In genomic region chr6:8481727-8482126, GRCh38 we compare ENCODE assay signal across 10 cellular contexts. TPM values are rescaled to one million over a fixed set of nuclear protein-coding genes. Genes with fewer than 3 reads are reported as not detected.
DNase-seq lines count a peak whose midpoint lies in the region; ATAC-seq, FAIRE-seq and TF ChIP-seq lines count a peak whose summit lies in the region.
"Had no signal": no experiment of that assay in that cellular context is flagged by ENCODE, and none has a peak within 500 bp of the region (broad histone marks: within the 10 kb centered on the region; RNA-seq: fewer than 3 reads in every experiment).

No MANE protein-coding gene starts in this region.

- H3K27ac Mint-ChIP-seq in neural crest cell (ENCODE audit: unreplicated experiment): no peak overlapping the region
- H3K27ac Mint-ChIP-seq: nephron had no signal

- H3K9me3 Mint-ChIP-seq in neural crest cell: peaks cover 14% of the 10 kb centered on the region

- no peak for FAIRE-seq in RCC 7860 (lab: Jason Lieb, UNC)

- no peaks in the 10 kb centered on the region for H3K27me3 Mint-ChIP-seq in neural crest cell (ENCODE audit: low read depth)

- no peak overlapping the region for H3K4me3 Mint-ChIP-seq in neural crest cell
- H3K4me3 Mint-ChIP-seq: nephron had no signal

- TF ChIP-seq CTCF in neural crest cell (conservative IDR thresholded peaks at IDR 0.05): peak; percentile 27

- peaks cover 6% of the 10 kb centered on the region for H3K36me3 Mint-ChIP-seq in neural crest cell (ENCODE audit: low read depth)

- DNase-seq in NCI-H1694 treated with DMSO at 0.1 percent for 48 hours (lab: John Stamatoyannopoulos, UW): peak; percentile 24
- no peak for DNase-seq in NCI-H1694 (lab: John Stamatoyannopoulos, UW)
- DNase-seq in RCC 7860 (ENCODE audit: low spot score): peak; percentile 29
- no peak for DNase-seq in neural crest cell (ENCODE audit: low read depth, low spot score)
- DNase-seq in stimulated activated CD4-positive, alpha-beta T cell treated with anti-CD3 and anti-CD28 coated beads, Interleukin-12 subunit alpha, Interleukin-12 subunit beta, amount 100 ng/mL, for 4 hours: no peak
- DNase-seq in activated CD4-positive, alpha-beta T cell treated with anti-CD3 and anti-CD28 coated beads for 1 hour: no peak
- DNase-seq: effector memory CD4-positive, alpha-beta T cell had no signal

- H3K4me1 Mint-ChIP-seq in neural crest cell: peaks cover 5% of the 10 kb centered on the region
- H3K4me1 Mint-ChIP-seq: nephron had no signal

- ATAC-seq in HG02870 (IDR thresholded peaks at IDR 0.05; ENCODE audit: unreplicated experiment) (peak; percentile 95), GM19351 (IDR thresholded peaks at IDR 0.05; ENCODE audit: unreplicated experiment) (no peak)

RNA-seq across cellular contexts. Expression of gene SLC35B3, which starts 46.4 kb away (rescaled TPM):
- total RNA-seq in neural crest cell: 13.3 and 13.9 TPM in 2 replicates

Comparison
In these comparisons a context has a peak if more than half of its experiments do, and no peak if none do; other contexts are left out.
1. DNase-seq: peak in NCI-H1694 treated with DMSO at 0.1 percent for 48 hours (single experiment) and RCC 7860 (single experiment); none in NCI-H1694 (single experiment), neural crest cell (single experiment), stimulated activated CD4-positive, alpha-beta T cell treated with anti-CD3 and anti-CD28 coated beads, Interleukin-12 subunit alpha, Interleukin-12 subunit beta, amount 100 ng/mL, for 4 hours (single experiment) and activated CD4-positive, alpha-beta T cell treated with anti-CD3 and anti-CD28 coated beads for 1 hour (single experiment).